ENCODE assay signal across 10 cellular contexts in genomic region chr12:113206802-113207201, GRCh38. TPM values are rescaled to one million over a fixed set of nuclear protein-coding genes. Genes with fewer than 3 reads are reported as not detected.
A peak's percentile ranks its signal among the peaks of the same experiment; 100 is the strongest.
DNase-seq lines count a peak whose midpoint lies in the region; ATAC-seq and TF ChIP-seq lines count a peak whose summit lies in the region.
"Not testable (repeated sequence)": the region's sequence is repeated elsewhere in the genome, so short reads cannot be mapped to it uniquely, and the experiment has no call there.
"Had no signal": no experiment of that assay in that cellular context is flagged by ENCODE, and none has a peak within 500 bp of the region (broad histone marks: within the 10 kb centered on the region; RNA-seq: fewer than 3 reads in every experiment).

No MANE protein-coding gene starts in this region.

- not testable (repeated sequence) for H3K4me3 Mint-ChIP-seq in CD4-positive, alpha-beta T cell; activated T-helper 1 cell treated with anti-CD3 and anti-CD28 coated beads, Interleukin-12 subunit alpha, Interleukin-12 subunit beta, Interleukin-2, Interleukin-4 antibody, amounts not matched to agents 30 ng/mL and 10 ng/mL and 1 ng/mL, durations not matched to agents 14 hours and 24 hours and 36 hours; immature natural killer cell; natural killer cell
- H3K4me3 Mint-ChIP-seq in T-helper 2 cell treated with Interferon-gamma antibody and Interleukin-4, amounts not matched to agents 5 μg/mL and 100 μg/mL, for 36 hours: peak overlapping the region; percentile 20
- H3K4me3 Mint-ChIP-seq in stimulated activated naive CD8-positive, alpha-beta T cell treated with anti-CD3 and anti-CD28 coated beads, Interleukin-15, amount 100 ng/mL, for 72 hours: peak overlapping the region in 1 of 2 donors; percentile 35

- not testable (repeated sequence) for H3K9me3 Mint-ChIP-seq in CD4-positive, alpha-beta T cell; T-helper 2 cell treated with Interferon-gamma antibody and Interleukin-4, amounts not matched to agents 5 μg/mL and 100 μg/mL, for 36 hours; activated T-helper 1 cell treated with anti-CD3 and anti-CD28 coated beads, Interleukin-12 subunit alpha, Interleukin-12 subunit beta, Interleukin-2, Interleukin-4 antibody, amounts not matched to agents 30 ng/mL and 10 ng/mL and 1 ng/mL, durations not matched to agents 14 hours and 24 hours and 36 hours; immature natural killer cell; natural killer cell
- H3K9me3 Mint-ChIP-seq in stimulated activated naive CD8-positive, alpha-beta T cell treated with anti-CD3 and anti-CD28 coated beads, Interleukin-15, amount 100 ng/mL, for 72 hours: peaks cover 0 to 16% of the 10 kb centered on the region in 2 donors

- H3K4me2 ChIP-seq in OCI-LY7 (ENCODE audit: low read length): peak overlapping the region; percentile 89; the same call in 1 of the 2 replicates

- H3K9me2 ChIP-seq in OCI-LY7 (ENCODE audit: insufficient read depth, low read length): not testable (repeated sequence)

- not testable (repeated sequence) for H3K36me3 Mint-ChIP-seq in CD4-positive, alpha-beta T cell (ENCODE audit: low read depth); immature natural killer cell; natural killer cell
- peaks cover 12% of the 10 kb centered on the region for H3K36me3 Mint-ChIP-seq in T-helper 2 cell treated with Interferon-gamma antibody and Interleukin-4, amounts not matched to agents 5 μg/mL and 100 μg/mL, for 36 hours (ENCODE audit: low read depth)
- peaks cover 12% of the 10 kb centered on the region for H3K36me3 Mint-ChIP-seq in activated T-helper 1 cell treated with anti-CD3 and anti-CD28 coated beads, Interleukin-12 subunit alpha, Interleukin-12 subunit beta, Interleukin-2, Interleukin-4 antibody, amounts not matched to agents 30 ng/mL and 10 ng/mL and 1 ng/mL, durations not matched to agents 14 hours and 24 hours and 36 hours (ENCODE audit: low read depth)

- H3K4me3 ChIP-seq in HEK293 (ENCODE audit: low read depth, low read length): not testable (repeated sequence)
- peak overlapping the region; percentile 59 for H3K4me3 ChIP-seq in OCI-LY7 (ENCODE audit: low read depth, low read length, poor library complexity, severe bottlenecking)

- not testable (repeated sequence) for H3K27me3 Mint-ChIP-seq in CD4-positive, alpha-beta T cell; T-helper 2 cell treated with Interferon-gamma antibody and Interleukin-4, amounts not matched to agents 5 μg/mL and 100 μg/mL, for 36 hours (ENCODE audit: low read depth); activated T-helper 1 cell treated with anti-CD3 and anti-CD28 coated beads, Interleukin-12 subunit alpha, Interleukin-12 subunit beta, Interleukin-2, Interleukin-4 antibody, amounts not matched to agents 30 ng/mL and 10 ng/mL and 1 ng/mL, durations not matched to agents 14 hours and 24 hours and 36 hours (ENCODE audit: insufficient read depth); natural killer cell (ENCODE audit: low read depth in 2 of 2); stimulated activated naive CD8-positive, alpha-beta T cell treated with anti-CD3 and anti-CD28 coated beads, Interleukin-15, amount 100 ng/mL, for 72 hours
- H3K27me3 Mint-ChIP-seq in immature natural killer cell (ENCODE audit: low read depth in 3 of 3): peaks cover 10 to 15% (median 12%) of the 10 kb centered on the region in 3 donors

- H3K9me3 ChIP-seq in CD4-positive, alpha-beta T cell (ENCODE audit: control insufficient read depth, low read length); HEK293 (ENCODE audit: control insufficient read depth, insufficient read depth, low read depth, low read length); OCI-LY7 (ENCODE audit: low read length): not testable (repeated sequence)

- H3K36me3 ChIP-seq in HEK293 (ENCODE audit: control insufficient read depth in 2 of 2, insufficient read depth in 1 of 2, low read length in 2 of 2): not testable (repeated sequence)
- peaks cover 77% of the 10 kb centered on the region for H3K36me3 ChIP-seq in OCI-LY7 (ENCODE audit: insufficient read depth, low read length)

- peaks cover 36% of the 10 kb centered on the region for H3K79me2 ChIP-seq in OCI-LY7 (ENCODE audit: insufficient read depth, low read depth, low read length)

- not testable (repeated sequence) for H4K20me1 ChIP-seq in OCI-LY7 (ENCODE audit: insufficient read depth, low read length)

- BruUV-seq in OCI-LY7 (replicated peaks; lab: Mats Ljungman, UMichigan): not testable (repeated sequence)

- not testable (repeated sequence) for H3K27me3 ChIP-seq in CD4-positive, alpha-beta T cell (ENCODE audit: control insufficient read depth, insufficient read depth, low read length)

- H3K4me1 Mint-ChIP-seq in CD4-positive, alpha-beta T cell (ENCODE audit: low read depth): peaks cover 41% of the 10 kb centered on the region
- H3K4me1 Mint-ChIP-seq in T-helper 2 cell treated with Interferon-gamma antibody and Interleukin-4, amounts not matched to agents 5 μg/mL and 100 μg/mL, for 36 hours (ENCODE audit: low read depth): peaks cover 51% of the 10 kb centered on the region
- H3K4me1 Mint-ChIP-seq in activated T-helper 1 cell treated with anti-CD3 and anti-CD28 coated beads, Interleukin-12 subunit alpha, Interleukin-12 subunit beta, Interleukin-2, Interleukin-4 antibody, amounts not matched to agents 30 ng/mL and 10 ng/mL and 1 ng/mL, durations not matched to agents 14 hours and 24 hours and 36 hours (ENCODE audit: low read depth): peaks cover 63% of the 10 kb centered on the region
- H3K4me1 Mint-ChIP-seq in immature natural killer cell: peaks cover 50 to 53% of the 10 kb centered on the region in 2 donors
- peaks cover 34 to 43% of the 10 kb centered on the region in 2 donors for H3K4me1 Mint-ChIP-seq in natural killer cell
- peaks cover 62% of the 10 kb centered on the region for H3K4me1 Mint-ChIP-seq in stimulated activated naive CD8-positive, alpha-beta T cell treated with anti-CD3 and anti-CD28 coated beads, Interleukin-15, amount 100 ng/mL, for 72 hours

- intact Hi-C loops in CD4-positive, alpha-beta T cell (cut with DNase I, micrococcal nuclease): loop anchor here in 1 of 2 experiments (2.0 kb wide), 1 partner anchor 22 kb away; the partner anchor contains the start of genes DDX54 and RITA1
- intact Hi-C loops in OCI-LY7 (cut with micrococcal nuclease; ENCODE audit: unreplicated experiment); natural killer cell (cut with micrococcal nuclease): not testable (repeated sequence)
- intact Hi-C loops in activated T-helper 1 cell treated with anti-CD3 and anti-CD28 coated beads, Interleukin-12 subunit alpha, Interleukin-12 subunit beta, Interleukin-2, Interleukin-4 antibody, amounts not matched to agents 30 ng/mL and 10 ng/mL and 1 ng/mL, durations not matched to agents 14 hours and 24 hours and 36 hours (cut with micrococcal nuclease): loop anchor here (5.0 kb wide), 1 partner anchor 150 kb away; the partner anchor contains the start of gene PLBD2

- H3K27ac Mint-ChIP-seq in CD4-positive, alpha-beta T cell: peak overlapping the region; percentile 82
- peak overlapping the region; percentile 47 for H3K27ac Mint-ChIP-seq in T-helper 2 cell treated with Interferon-gamma antibody and Interleukin-4, amounts not matched to agents 5 μg/mL and 100 μg/mL, for 36 hours
- peak overlapping the region; percentile 3 for H3K27ac Mint-ChIP-seq in activated T-helper 1 cell treated with anti-CD3 and anti-CD28 coated beads, Interleukin-12 subunit alpha, Interleukin-12 subunit beta, Interleukin-2, Interleukin-4 antibody, amounts not matched to agents 30 ng/mL and 10 ng/mL and 1 ng/mL, durations not matched to agents 14 hours and 24 hours and 36 hours
- H3K27ac Mint-ChIP-seq in immature natural killer cell (peak overlapping the region in 5 of 6 donors; percentile 86 to 98 (median 92)), natural killer cell (peak overlapping the region; percentile 23 to 40)
- H3K27ac Mint-ChIP-seq in stimulated activated naive CD8-positive, alpha-beta T cell treated with anti-CD3 and anti-CD28 coated beads, Interleukin-15, amount 100 ng/mL, for 72 hours: peak overlapping the region; percentile 59 to 84

- POLR2A ChIA-PET in CD4-positive, alpha-beta T cell (lab: Charles Lee): interaction anchor here (2.1 kb wide), 1 partner anchor 21 kb away, joined by 8 read pairs; the partner anchor contains the start of genes DDX54 and RITA1
- POLR2A ChIA-PET in HEK293 (lab: Yijun Ruan, JAX): not testable (repeated sequence)
- POLR2A ChIA-PET in OCI-LY7 (lab: Charles Lee): interaction anchor here (1.2 to 13.0 kb wide), 3 partner anchors 10 to 20 kb away, joined by 4 to 183 read pairs (median 8); partner anchors contain the start of genes RITA1 and TPCN1

- H2AFZ ChIP-seq in OCI-LY7 (ENCODE audit: low read length): not testable (repeated sequence)

- H3K4me1 ChIP-seq in HEK293 (ENCODE audit: control insufficient read depth, insufficient read depth, low read length): not testable (repeated sequence)
- peaks cover 90% of the 10 kb centered on the region for H3K4me1 ChIP-seq in OCI-LY7 (ENCODE audit: insufficient read depth, low read length, poor library complexity, severe bottlenecking)

- CTCF ChIA-PET in CD4-positive, alpha-beta T cell (lab: Charles Lee): interaction anchor here (2.4 kb wide), 1 partner anchor 26 kb away, joined by 8 read pairs; no protein-coding TSS in a partner anchor
- CTCF ChIA-PET in HEK293 (lab: Yijun Ruan, JAX); OCI-LY7 (lab: Charles Lee; ENCODE audit: unreplicated experiment): not testable (repeated sequence)

- not testable (repeated sequence) for ATAC-seq in CD4-positive, alpha-beta T cell (ENCODE audit: poor library complexity); natural killer cell; stimulated activated naive CD8-positive, alpha-beta T cell treated with anti-CD3 and anti-CD28 coated beads, Interleukin-15, amount 100 ng/mL, for 72 hours

- H3K27ac ChIP-seq in CD4-positive, alpha-beta T cell (ENCODE audit: low read depth, low read length); HEK293 (ENCODE audit: extremely low read depth, low read depth, low read length): not testable (repeated sequence)
- H3K27ac ChIP-seq in OCI-LY7 (ENCODE audit: low read depth, low read length, poor library complexity, severe bottlenecking): peak overlapping the region; percentile 99

- not testable (repeated sequence) for DNase-seq in CD4-positive, alpha-beta T cell; OCI-LY7 (ENCODE audit: low spot score); T-helper 2 cell treated with Interferon-gamma antibody and Interleukin-4, amounts not matched to agents 5 μg/mL and 100 μg/mL, for 36 hours (ENCODE audit: low spot score); activated T-helper 1 cell treated with anti-CD3 and anti-CD28 coated beads, Interleukin-12 subunit alpha, Interleukin-12 subunit beta, Interleukin-2, Interleukin-4 antibody, amounts not matched to agents 30 ng/mL and 10 ng/mL and 1 ng/mL, durations not matched to agents 14 hours and 24 hours and 36 hours (ENCODE audit: low spot score); immature natural killer cell; natural killer cell; stimulated activated naive CD8-positive, alpha-beta T cell treated with anti-CD3 and anti-CD28 coated beads, Interleukin-15, amount 100 ng/mL, for 72 hours

- not testable (repeated sequence) for TF ChIP-seq CTCF in CD4-positive, alpha-beta T cell (IDR thresholded peaks at IDR 0.05); HEK293 (tag by site-specific recombination; IDR thresholded peaks at IDR 0.05); OCI-LY7 (conservative IDR thresholded peaks at IDR 0.05; ENCODE audit: low read length); natural killer cell (IDR thresholded peaks at IDR 0.05)

RNA-seq across cellular contexts. Expression of gene TPCN1, which starts 14.5 kb away (rescaled TPM):
- 10 to 100 TPM; 52.4 to 59.7 TPM for total RNA-seq in CD4-positive, alpha-beta T cell
- total RNA-seq in OCI-LY7 (2014; rRNA removed; shearing (Covaris generic)): 72.4 and 96.0 TPM in 2 replicates
- total RNA-seq in OCI-LY7 (2022): 160 and 177 TPM in 2 replicates
- 31.4 and 35.4 TPM in 2 replicates for total RNA-seq in activated T-helper 1 cell treated with anti-CD3 and anti-CD28 coated beads, Interleukin-12 subunit alpha, Interleukin-12 subunit beta, Interleukin-2, Interleukin-4 antibody, amounts not matched to agents 30 ng/mL and 10 ng/mL and 1 ng/mL, durations not matched to agents 14 hours and 24 hours and 36 hours
- polyA plus RNA-seq in immature natural killer cell: 1 to 10 TPM in 2 of 3 donors, not detected in 1; 3.0 to 3.1 TPM
- 10 to 100 TPM in 2 of 3 donors, 1 to 10 TPM in 1; 7.2 to 21.4 (median 10.7) TPM for total RNA-seq in natural killer cell

RNA-seq across cellular contexts. Expression of gene RITA1, which starts 21.3 kb away (rescaled TPM):
- total RNA-seq in CD4-positive, alpha-beta T cell: 1 to 10 TPM; 2.9 to 3.3 TPM
- 72.5 and 90.8 TPM in 2 replicates for total RNA-seq in OCI-LY7 (2014; rRNA removed; shearing (Covaris generic))
- total RNA-seq in OCI-LY7 (2022) (59.5 and 68.6 TPM in 2 replicates), natural killer cell (10 to 100 TPM in 2 of 3 donors, 1 to 10 TPM in 1; 7.7 to 13.8 (median 12.0) TPM)
- 27.1 and 31.4 TPM in 2 replicates for total RNA-seq in activated T-helper 1 cell treated with anti-CD3 and anti-CD28 coated beads, Interleukin-12 subunit alpha, Interleukin-12 subunit beta, Interleukin-2, Interleukin-4 antibody, amounts not matched to agents 30 ng/mL and 10 ng/mL and 1 ng/mL, durations not matched to agents 14 hours and 24 hours and 36 hours
- 10 to 100 TPM; 31.3 to 36.6 (median 33.1) TPM for polyA plus RNA-seq in immature natural killer cell

RNA-seq across cellular contexts. Expression of gene DDX54, which starts 21.5 kb away (rescaled TPM):
- 10 to 100 TPM; 56.8 to 61.1 TPM for total RNA-seq in CD4-positive, alpha-beta T cell
- total RNA-seq in OCI-LY7 (2014; rRNA removed; shearing (Covaris generic)): 86.0 and 87.2 TPM in 2 replicates
- total RNA-seq in OCI-LY7 (2022) (145 and 150 TPM in 2 replicates), natural killer cell (100 to 1,000 TPM in 1 of 3 donors, 10 to 100 TPM in 2; 84.6 to 100 (median 97.1) TPM)
- total RNA-seq in activated T-helper 1 cell treated with anti-CD3 and anti-CD28 coated beads, Interleukin-12 subunit alpha, Interleukin-12 subunit beta, Interleukin-2, Interleukin-4 antibody, amounts not matched to agents 30 ng/mL and 10 ng/mL and 1 ng/mL, durations not matched to agents 14 hours and 24 hours and 36 hours: 121 and 133 TPM in 2 replicates
- 10 to 100 TPM in 2 of 3 donors, 1 to 10 TPM in 1; 7.8 to 34.2 (median 11.0) TPM for polyA plus RNA-seq in immature natural killer cell

RNA-seq across cellular contexts. Expression of gene CFAP73, which starts 57.3 kb away (rescaled TPM):
- total RNA-seq in CD4-positive, alpha-beta T cell: 1 to 10 TPM in 1 of 2 experiments, under 1 TPM in 1; 0.92 to 1.2 TPM
- 14.0 and 26.9 TPM in 2 replicates for total RNA-seq in OCI-LY7 (2014; rRNA removed; shearing (Covaris generic))
- total RNA-seq in OCI-LY7 (2022) (37.4 and 39.2 TPM in 2 replicates), natural killer cell (not detected)
- total RNA-seq in activated T-helper 1 cell treated with anti-CD3 and anti-CD28 coated beads, Interleukin-12 subunit alpha, Interleukin-12 subunit beta, Interleukin-2, Interleukin-4 antibody, amounts not matched to agents 30 ng/mL and 10 ng/mL and 1 ng/mL, durations not matched to agents 14 hours and 24 hours and 36 hours: 0.16 and 0.17 TPM in 2 replicates
- polyA plus RNA-seq in immature natural killer cell: not detected
- total RNA-seq: H4, SJSA1 had no signal

Comparison
In these comparisons a context has a peak if more than half of its experiments do, and no peak if none do; other contexts are left out.
1. H3K27ac Mint-ChIP-seq: peak in every context shown above with its lines; median percentile 92 in immature natural killer cell; 82 in CD4-positive, alpha-beta T cell; 72 in stimulated activated naive CD8-positive, alpha-beta T cell treated with anti-CD3 and anti-CD28 coated beads, Interleukin-15, amount 100 ng/mL, for 72 hours; 47 in T-helper 2 cell treated with Interferon-gamma antibody and Interleukin-4, amounts not matched to agents 5 μg/mL and 100 μg/mL, for 36 hours; 32 in natural killer cell; 3 in activated T-helper 1 cell treated with anti-CD3 and anti-CD28 coated beads, Interleukin-12 subunit alpha, Interleukin-12 subunit beta, Interleukin-2, Interleukin-4 antibody, amounts not matched to agents 30 ng/mL and 10 ng/mL and 1 ng/mL, durations not matched to agents 14 hours and 24 hours and 36 hours.